ENCODE assay signal across 8 cellular contexts in genomic region chr2:636649-637405, GRCh38. TPM values are rescaled to one million over a fixed set of nuclear protein-coding genes. Genes with fewer than 3 reads are reported as not detected.
DNase-seq lines count a peak whose midpoint lies in the region; ATAC-seq, FAIRE-seq and TF ChIP-seq lines count a peak whose summit lies in the region.

No MANE protein-coding gene starts in this region.

- no peak overlapping the region for H3K27ac ChIP-seq in small intestine (ENCODE audit: low read depth in 1 of 2, low read length in 1 of 2)

- no peaks in the 10 kb centered on the region for H3K27me3 Mint-ChIP-seq in MCF 10A (ENCODE audit: insufficient read depth, unreplicated experiment)

- H3K4me3 ChIP-seq in AG10803 (ENCODE audit: low read length) = peak overlapping the region; percentile 46
- H3K4me3 ChIP-seq in small intestine (ENCODE audit: low read depth in 1 of 2, low read length in 2 of 2) = peak overlapping the region in 1 of 2 donors; percentile 0

- WGBS in small intestine, 3 donors = 22 to 38% (median 27%) methylated on average over 55 to 56 of the region's 56 CpGs

- H3K36me3 ChIP-seq in small intestine (ENCODE audit: control insufficient read depth in 2 of 2, insufficient read depth in 2 of 2, low read length in 2 of 2) = no peaks in the 10 kb centered on the region

- H3K9me3 ChIP-seq in small intestine (ENCODE audit: control insufficient read depth, low read depth) = no peaks in the 10 kb centered on the region

- no peaks in the 10 kb centered on the region for H3K27me3 ChIP-seq in small intestine (ENCODE audit: control insufficient read depth in 2 of 2, insufficient read depth in 2 of 2, low read length in 2 of 2)

- no peak overlapping the region for H3K27ac Mint-ChIP-seq in MCF 10A (ENCODE audit: low read depth, unreplicated experiment)

- H3K4me3 Mint-ChIP-seq in MCF 10A (ENCODE audit: unreplicated experiment) = no peak overlapping the region

- no peaks in the 10 kb centered on the region for H3K9me3 Mint-ChIP-seq in MCF 10A (ENCODE audit: unreplicated experiment)

- no peaks in the 10 kb centered on the region for H3K4me1 ChIP-seq in small intestine (ENCODE audit: control insufficient read depth in 2 of 2, insufficient read depth in 1 of 2, low read depth in 1 of 2, low read length in 1 of 2)

- FAIRE-seq in small intestine (lab: Jason Lieb, UNC) = no peak

- CTCF ChIA-PET in MCF 10A (lab: Yijun Ruan, JAX) = interaction anchor here (0.6 to 7.7 kb wide), 11 partner anchors 11 to 617 kb away, joined by 3 to 88 read pairs (median 5); no protein-coding TSS in a partner anchor

- DNase-seq in AG10803 (ENCODE audit: low read depth) (peak; percentile 65), Kasumi-1 (lab: John Stamatoyannopoulos, UW) (peak; percentile 45 to 69), T-helper 2 cell (peak in 4 of 5 experiments; percentile 13 to 49 (median 36)), MCF 10A (ENCODE audit: unreplicated experiment) (peak; percentile 72), iPS-NIHi7 (ENCODE audit: extremely low spot score) (peak; percentile 80), small intestine (peak; percentile 63)

- peak; percentile 51 for ATAC-seq in GM18907 (IDR thresholded peaks at IDR 0.05; ENCODE audit: unreplicated experiment)
- no peak for ATAC-seq in GM18858 (IDR thresholded peaks at IDR 0.05; ENCODE audit: unreplicated experiment)

- intact Hi-C loops in MCF 10A (cut with micrococcal nuclease) = loop anchor here (1.0 kb wide), 3 partner anchors 108 to 465 kb away; no protein-coding TSS in a partner anchor

- TF ChIP-seq CTCF in AG10803 (conservative IDR thresholded peaks at IDR 0.05; ENCODE audit: low read length) (peak; percentile 86), MCF 10A (IDR thresholded peaks at IDR 0.05; ENCODE audit: unreplicated experiment) (peak; percentile 67)

- peaks cover 16% of the 10 kb centered on the region for H3K4me1 Mint-ChIP-seq in MCF 10A (ENCODE audit: insufficient read depth, unreplicated experiment)

- BruUV-seq in MCF 10A (replicated peaks; lab: Mats Ljungman, UMichigan) = no TSS peak

- no peaks in the 10 kb centered on the region for H3K36me3 Mint-ChIP-seq in MCF 10A (ENCODE audit: insufficient read depth, unreplicated experiment)

- POLR2A ChIA-PET in MCF 10A (lab: Yijun Ruan, JAX) = interaction anchor here (0.5 to 2.0 kb wide), 2 partner anchors 41 to 107 kb away, joined by 3 to 5 read pairs; no protein-coding TSS in a partner anchor

RNA-seq across cellular contexts. Expression of gene TMEM18, which starts 40.4 kb away (rescaled TPM):
- 14.2 and 25.1 TPM in 2 replicates for total RNA-seq in MCF 10A (2022)
- polyA plus RNA-seq in small intestine = 10 to 100 TPM; 22.1 to 26.5 (median 25.2) TPM
